Comparison of ENCODE assay signal across 32 cellular contexts in genomic region chr6:45653117-45653883, GRCh38.
DNase-seq lines count a peak whose midpoint lies in the region; ATAC-seq and TF ChIP-seq lines count a peak whose summit lies in the region.
"Had no signal": no experiment of that assay in that cellular context is flagged by ENCODE, and none has a peak within 500 bp of the region (broad histone marks: within the 10 kb centered on the region; RNA-seq: fewer than 3 reads in every experiment).

No MANE protein-coding gene starts in this region.

- POLR2A ChIA-PET in MCF 10A (lab: Yijun Ruan, JAX), result no interaction called here

- no peaks in the 10 kb centered on the region for H3K36me3 Mint-ChIP-seq in MCF 10A (ENCODE audit: insufficient read depth, unreplicated experiment)
- H3K36me3 Mint-ChIP-seq: brain; stimulated activated naive B cell treated with anti-CD40 and anti-IgM and Interleukin-4, amounts not matched to agents 10 μg/mL and 1 μg/mL and 100 μg/mL, for 72 hours had no signal

- H3K4me2 ChIP-seq in mammary epithelial cell (ENCODE audit: insufficient read depth, low read depth, low read length), result no peak overlapping the region
- H3K4me2 ChIP-seq in Loucy (ENCODE audit: low read depth, low read length, poor library complexity, severe bottlenecking), result peak overlapping the region; percentile 29

- no peaks in the 10 kb centered on the region for H3K36me3 ChIP-seq in mammary epithelial cell (ENCODE audit: insufficient read depth, low read length)
- no peaks in the 10 kb centered on the region for H3K36me3 ChIP-seq in Loucy (ENCODE audit: insufficient read depth, low read length)
- H3K36me3 ChIP-seq: adrenal gland, esophagus muscularis mucosa, heart right ventricle, upper lobe of right lung had no signal

- no peaks in the 10 kb centered on the region for H3K79me2 ChIP-seq in mammary epithelial cell (ENCODE audit: insufficient read depth, low read length)
- H3K79me2 ChIP-seq in Loucy (ENCODE audit: insufficient read depth, low read length), result no peaks in the 10 kb centered on the region

- in situ Hi-C loops in mammary epithelial cell (cut with MboI; ENCODE audit: low sequenced_read_pairs in 2 of 2), result no loop called here

- H2AFZ ChIP-seq in mammary epithelial cell (ENCODE audit: low read depth, low read length) (no peak overlapping the region), Loucy (ENCODE audit: low read length) (no peak overlapping the region)

- WGBS in mammary epithelial cell (ENCODE audit: low coverage, missing lambda C conversion rate), result 100% methylated on average over 4 of the region's 4 CpGs

- CTCF ChIA-PET in MCF 10A (lab: Yijun Ruan, JAX) (interaction anchor here (1.4 kb wide), 1 partner anchor 19 kb away, joined by 4 read pairs; no protein-coding TSS in a partner anchor), mammary epithelial cell (lab: Charles Lee; ENCODE audit: low non-redundant PET) (no interaction called here)

- no peak overlapping the region for H3K9ac ChIP-seq in mammary epithelial cell (ENCODE audit: insufficient read depth, low read length)
- no peak overlapping the region for H3K9ac ChIP-seq in Loucy (ENCODE audit: low read depth, low read length, poor library complexity, severe bottlenecking)

- dilution Hi-C loops in mammary epithelial cell (cut with HindIII; ENCODE audit: low sequenced_read_pairs), result no loop called here

- no peaks in the 10 kb centered on the region for H3K9me3 ChIP-seq in mammary epithelial cell (replicated peaks; ENCODE audit: insufficient read depth, low read length)
- H3K9me3 ChIP-seq in Loucy (ENCODE audit: insufficient read depth, low read depth, low read length), result no peaks in the 10 kb centered on the region
- H3K9me3 ChIP-seq: adrenal gland, upper lobe of right lung had no signal

- H3K4me1 ChIP-seq in mammary epithelial cell (ENCODE audit: insufficient read depth, low read length) (peaks cover 64% of the 10 kb centered on the region), Loucy (ENCODE audit: insufficient read depth, low read length, poor library complexity, severe bottlenecking) (peaks cover 17% of the 10 kb centered on the region)
- H3K4me1 ChIP-seq: adrenal gland, esophagus muscularis mucosa, upper lobe of right lung had no signal

- H3K4me1 Mint-ChIP-seq in MCF 10A (ENCODE audit: insufficient read depth, unreplicated experiment), result peaks cover 57% of the 10 kb centered on the region

- no peaks in the 10 kb centered on the region for H3K27me3 Mint-ChIP-seq in MCF 10A (ENCODE audit: insufficient read depth, unreplicated experiment)
- H3K27me3 Mint-ChIP-seq: activated CD4-positive, alpha-beta memory T cell treated with anti-CD3 and anti-CD28 coated beads for 36 hours had no signal

- H3K4me3 ChIP-seq in mammary epithelial cell (replicated peaks in 1 of 3; ENCODE audit: insufficient read depth in 1 of 3, low read depth in 2 of 3, low read length in 3 of 3) (no peak overlapping the region), Loucy (ENCODE audit: low read length, poor library complexity, severe bottlenecking) (no peak overlapping the region), fibroblast of mammary gland (ENCODE audit: control insufficient read depth, low read depth, low read length) (no peak overlapping the region)
- H3K4me3 ChIP-seq: adrenal gland, esophagus muscularis mucosa, heart right ventricle, lung, skin epidermis, upper lobe of right lung had no signal

- H3K27ac Mint-ChIP-seq in MCF 10A (ENCODE audit: low read depth, unreplicated experiment), result no peak overlapping the region
- H3K27ac Mint-ChIP-seq: activated CD4-positive, alpha-beta memory T cell treated with anti-CD3 and anti-CD28 coated beads for 36 hours; activated naive CD4-positive, alpha-beta T cell treated with anti-CD3 and anti-CD28 coated beads for 36 hours; brain; stimulated activated naive B cell treated with anti-CD40 and anti-IgM and Interleukin-4, amounts not matched to agents 10 μg/mL and 1 μg/mL and 100 μg/mL, for 72 hours had no signal

- intact Hi-C loops in MCF 10A (cut with micrococcal nuclease), result loop anchor here (10.0 kb wide), 1 partner anchor 52 kb away; no protein-coding TSS in a partner anchor
- intact Hi-C loops in mammary epithelial cell (cut with micrococcal nuclease), result no loop called here

- no peaks in the 10 kb centered on the region for H3K27me3 ChIP-seq in mammary epithelial cell (ENCODE audit: insufficient read depth, low read length)
- no peaks in the 10 kb centered on the region for H3K27me3 ChIP-seq in Loucy (ENCODE audit: insufficient read depth, low read length, poor library complexity, severe bottlenecking)
- H3K27me3 ChIP-seq: adrenal gland, upper lobe of right lung had no signal

- ATAC-seq in HG03342 (IDR thresholded peaks at IDR 0.05; ENCODE audit: unreplicated experiment), result no peak
- ATAC-seq: heart right ventricle, upper lobe of right lung had no signal

- TF ChIP-seq CTCF in MCF 10A (IDR thresholded peaks at IDR 0.05; ENCODE audit: unreplicated experiment), result no peak
- TF ChIP-seq CTCF in mammary epithelial cell (conservative IDR thresholded peaks at IDR 0.05 in 1 of 2, IDR thresholded peaks at IDR 0.05 in 1 of 2; ENCODE audit: extremely low read depth in 1 of 2, insufficient read depth in 1 of 2, low read depth in 1 of 2, low read length in 2 of 2), result no peak
- TF ChIP-seq CTCF in Loucy (conservative IDR thresholded peaks at IDR 0.05; ENCODE audit: low read length), result no peak
- no peak for TF ChIP-seq CTCF in fibroblast of mammary gland (conservative IDR thresholded peaks at IDR 0.05; ENCODE audit: control insufficient read depth, insufficient read depth, low read depth, low read length)

- no peak overlapping the region for H3K4me3 Mint-ChIP-seq in MCF 10A (ENCODE audit: unreplicated experiment)
- H3K4me3 Mint-ChIP-seq: activated CD4-positive, alpha-beta memory T cell treated with anti-CD3 and anti-CD28 coated beads for 36 hours; activated naive CD4-positive, alpha-beta T cell treated with anti-CD3 and anti-CD28 coated beads for 36 hours; brain; nephron; stimulated activated naive B cell treated with anti-CD40 and anti-IgM and Interleukin-4, amounts not matched to agents 10 μg/mL and 1 μg/mL and 100 μg/mL, for 72 hours had no signal

- H4K20me1 ChIP-seq in mammary epithelial cell (ENCODE audit: insufficient read depth, low read length) (no peaks in the 10 kb centered on the region), Loucy (ENCODE audit: insufficient read depth, low read length, poor library complexity, severe bottlenecking) (no peaks in the 10 kb centered on the region)

- DNase-seq in MCF 10A (ENCODE audit: unreplicated experiment), result peak; percentile 44
- no peak for DNase-seq in mammary epithelial cell
- peak; percentile 52 for DNase-seq in fibroblast of mammary gland (ENCODE audit: low read depth)
- DNase-seq in Kasumi-1 (lab: John Stamatoyannopoulos, UW), result no peak
- DNase-seq in NCI-H526 (lab: John Stamatoyannopoulos, UW), result no peak
- DNase-seq in Ammon's horn (ENCODE audit: low spot score), result no peak
- DNase-seq: 8988T; activated CD4-positive, alpha-beta memory T cell treated with anti-CD3 and anti-CD28 coated beads for 36 hours; activated CD4-positive, alpha-beta T cell treated with anti-CD3 and anti-CD28 coated beads for 1 hour; activated CD8-positive, alpha-beta memory T cell treated with anti-CD3 and anti-CD28 coated beads, Interleukin-2, amount 50 U/mL, for 4 hours; activated naive CD4-positive, alpha-beta T cell treated with anti-CD3 and anti-CD28 coated beads for 36 hours; adrenal gland; cerebellar nuclear complex; dermis blood vessel endothelial cell; DMS153; heart right ventricle; kidney glomerular epithelial cell; NCI-H1417 treated with DMSO at 0.1 percent for 48 hours; NCI-H2081; NCI-H2227 treated with DMSO at 0.1 percent for 48 hours; SHP77; stimulated activated naive B cell treated with anti-CD40 and anti-IgM and Interleukin-4, amounts not matched to agents 10 μg/mL and 1 μg/mL and 100 μg/mL, for 72 hours; substantia nigra; T-helper 2 cell; upper lobe of right lung had no signal

- no peak overlapping the region for H3K27ac ChIP-seq in mammary epithelial cell (ENCODE audit: insufficient read depth, low read depth, low read length)
- H3K27ac ChIP-seq: adrenal gland, esophagus muscularis mucosa, heart right ventricle, skin epidermis, upper lobe of right lung had no signal

- BruUV-seq in MCF 10A (replicated peaks; lab: Mats Ljungman, UMichigan) (no TSS peak), mammary epithelial cell (replicated peaks; lab: Mats Ljungman, UMichigan) (no TSS peak)

- no peaks in the 10 kb centered on the region for H3K9me2 ChIP-seq in Loucy (replicated peaks; ENCODE audit: low read depth, low read length)

- no peaks in the 10 kb centered on the region for H3F3A ChIP-seq in Loucy (ENCODE audit: low read depth)

- H3K9me3 Mint-ChIP-seq in MCF 10A (ENCODE audit: unreplicated experiment), result peaks cover 8% of the 10 kb centered on the region

Comparison
In these comparisons a context has a peak if more than half of its experiments do, and no peak if none do; other contexts are left out.
1. DNase-seq: peak in MCF 10A (single experiment) and fibroblast of mammary gland (single experiment); none in mammary epithelial cell (single experiment), Kasumi-1 (0 of 2), NCI-H526 (0 of 2) and Ammon's horn (single experiment).